In the genomic region with DNA sequence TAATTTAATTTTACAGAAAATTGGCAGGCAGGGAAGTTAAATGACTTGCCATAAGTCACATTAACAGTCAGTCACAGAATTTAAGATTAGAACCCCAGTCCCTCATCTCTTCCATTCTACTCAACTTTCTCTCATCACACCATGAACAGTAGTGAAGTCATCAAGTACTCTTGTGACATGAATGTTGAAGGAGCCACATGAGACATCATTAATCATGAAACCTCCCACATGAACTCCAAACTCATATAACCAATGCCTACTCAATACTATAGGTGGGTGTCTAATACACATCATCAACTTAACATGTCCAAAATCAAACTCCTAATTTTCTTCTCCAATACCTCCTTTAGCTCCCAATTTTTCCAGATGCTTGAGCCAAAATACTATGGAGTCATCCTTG, we compare ENCODE assay signal across 1 cellular context.
TF ChIP-seq lines count a peak whose summit lies in the region.

No MANE protein-coding gene starts in this region.

TF ChIP-seq in SK-N-SH, 30 proteins besides CTCF, POLR2A, EP300 and RAD21 (continued from another document):
- TF ChIP-seq, protein P1, sequence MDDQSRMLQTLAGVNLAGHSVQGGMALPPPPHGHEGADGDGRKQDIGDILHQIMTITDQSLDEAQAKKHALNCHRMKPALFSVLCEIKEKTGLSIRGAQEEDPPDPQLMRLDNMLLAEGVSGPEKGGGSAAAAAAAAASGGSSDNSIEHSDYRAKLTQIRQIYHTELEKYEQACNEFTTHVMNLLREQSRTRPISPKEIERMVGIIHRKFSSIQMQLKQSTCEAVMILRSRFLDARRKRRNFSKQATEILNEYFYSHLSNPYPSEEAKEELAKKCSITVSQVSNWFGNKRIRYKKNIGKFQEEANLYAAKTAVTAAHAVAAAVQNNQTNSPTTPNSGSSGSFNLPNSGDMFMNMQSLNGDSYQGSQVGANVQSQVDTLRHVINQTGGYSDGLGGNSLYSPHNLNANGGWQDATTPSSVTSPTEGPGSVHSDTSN (IDR thresholded peaks at IDR 0.05): no peak
- TF ChIP-seq SMC3 (IDR thresholded peaks at IDR 0.05; ENCODE audit: low read depth, low read length): no peak
- TF ChIP-seq ELF1 (IDR thresholded peaks at IDR 0.05): no peak
- no peak for TF ChIP-seq TAF1 (IDR thresholded peaks at IDR 0.05; ENCODE audit: borderline replicate concordance, low read depth, low read length)
- TF ChIP-seq NFIC (IDR thresholded peaks at IDR 0.05; ENCODE audit: borderline replicate concordance): no peak
- TF ChIP-seq USF2 (IDR thresholded peaks at IDR 0.05; ENCODE audit: borderline replicate concordance, low read depth, low read length): no peak
- no peak for TF ChIP-seq TCF12 (IDR thresholded peaks at IDR 0.05)
- no peak for TF ChIP-seq USF1 (IDR thresholded peaks at IDR 0.05; ENCODE audit: borderline replicate concordance, low read depth)
- TF ChIP-seq TEAD4 (IDR thresholded peaks at IDR 0.05; ENCODE audit: borderline replicate concordance, insufficient read depth): no peak
- no peak for TF ChIP-seq MEF2A (IDR thresholded peaks at IDR 0.05; ENCODE audit: borderline replicate concordance, low read depth)
- no peak for TF ChIP-seq FOXM1 (IDR thresholded peaks at IDR 0.05; ENCODE audit: low read depth)
- TF ChIP-seq RFX5 (IDR thresholded peaks at IDR 0.05; ENCODE audit: low read length): no peak
- no peak for TF ChIP-seq YY1 (IDR thresholded peaks at IDR 0.05; ENCODE audit: low read depth)
- TF ChIP-seq, protein P2, sequence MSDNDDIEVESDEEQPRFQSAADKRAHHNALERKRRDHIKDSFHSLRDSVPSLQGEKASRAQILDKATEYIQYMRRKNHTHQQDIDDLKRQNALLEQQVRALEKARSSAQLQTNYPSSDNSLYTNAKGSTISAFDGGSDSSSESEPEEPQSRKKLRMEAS (IDR thresholded peaks at IDR 0.05; ENCODE audit: low read depth): no peak
- no peak for TF ChIP-seq CHD2 (IDR thresholded peaks at IDR 0.05; ENCODE audit: low read length, partially characterized antibody)
